Comparison of ENCODE assay signal across 9 cellular contexts in the genomic region with DNA sequence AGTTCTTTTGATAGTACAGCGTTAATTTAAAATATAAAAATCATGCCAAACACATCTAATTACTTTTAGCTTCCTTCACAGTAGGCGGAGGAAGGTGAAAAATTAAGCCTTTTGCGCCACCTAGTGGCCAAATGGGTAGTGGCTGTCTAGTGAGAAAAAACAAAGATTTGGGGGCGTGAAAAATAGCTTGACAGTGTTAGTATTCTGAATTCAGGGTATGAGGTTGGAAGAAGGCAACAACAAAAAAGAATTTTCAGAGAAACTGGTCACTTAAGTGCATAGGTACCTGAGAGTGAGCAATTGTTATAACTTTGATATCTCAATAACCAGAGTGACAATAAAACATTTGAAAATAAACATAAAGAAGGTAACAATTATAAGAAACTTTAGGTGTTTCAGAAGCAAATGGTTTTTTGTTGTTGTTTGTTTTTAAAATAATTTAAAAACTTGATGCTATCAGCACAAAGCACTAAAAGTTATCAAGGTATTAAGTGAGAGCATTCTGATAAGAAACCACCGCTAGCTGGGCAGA. TPM values are rescaled to one million over a fixed set of nuclear protein-coding genes. Genes with fewer than 3 reads are reported as not detected.
DNase-seq lines count a peak whose midpoint lies in the region; ATAC-seq and TF ChIP-seq lines count a peak whose summit lies in the region.
"Had no signal": no experiment of that assay in that cellular context is flagged by ENCODE, and none has a peak within 500 bp of the region (broad histone marks: within the 10 kb centered on the region; RNA-seq: fewer than 3 reads in every experiment).

No MANE protein-coding gene starts in this region.

- H3K4me1 Mint-ChIP-seq in neural crest cell = no peaks in the 10 kb centered on the region

- no peak overlapping the region for H3K4me3 Mint-ChIP-seq in neural crest cell

- no peak overlapping the region for H3K9ac ChIP-seq in PC-3 (ENCODE audit: low read length)

- no peak overlapping the region for H2AFZ ChIP-seq in PC-3 (ENCODE audit: low read length)

- BruUV-seq in PC-3 (replicated peaks; lab: Mats Ljungman, UMichigan) = no TSS peak

- H3K79me2 ChIP-seq in PC-3 (ENCODE audit: low read length) = no peaks in the 10 kb centered on the region

- CTCF ChIA-PET in PC-3 (lab: Charles Lee) = interaction anchor here (0.5 to 2.4 kb wide), 17 partner anchors 11 to 470 kb away, joined by 3 to 90 read pairs (median 5); partner anchors contain the start of genes HLA-DMA, PSMB9, TAP1 and TAP2

- DNase-seq in D341Med (ENCODE audit: low spot score) (peak; percentile 59), HS-5 (ENCODE audit: low read depth) (peak; percentile 53), PC-3 (peak; percentile 87), activated T-cell treated with anti-CD3 and anti-CD28 coated beads for 48 hours (ENCODE audit: low read depth) (peak; percentile 77), fibroblast of gingiva (ENCODE audit: low read depth) (peak; percentile 42), neural crest cell (ENCODE audit: low read depth, low spot score) (peak; percentile 85), stromal cell of bone marrow (ENCODE audit: low read depth) (peak; percentile 54)

- TF ChIP-seq CTCF in PC-3 (conservative IDR thresholded peaks at IDR 0.05; ENCODE audit: low read depth, low read length) (peak; percentile 97), neural crest cell (conservative IDR thresholded peaks at IDR 0.05) (peak; percentile 99)

- intact Hi-C loops in PC-3 (cut with micrococcal nuclease) = loop anchor here (1.0 to 5.0 kb wide), 3 partner anchors 30 to 166 kb away; partner anchors contain the start of gene TAP2

- no peaks in the 10 kb centered on the region for H3K4me1 ChIP-seq in PC-3 (ENCODE audit: insufficient read depth, low read length)

- no peaks in the 10 kb centered on the region for H4K20me1 ChIP-seq in PC-3 (ENCODE audit: low read length)

- H3K27me3 Mint-ChIP-seq in neural crest cell (ENCODE audit: low read depth) = peaks cover 90% of the 10 kb centered on the region
- H3K27me3 Mint-ChIP-seq: activated naive CD8-positive, alpha-beta T cell had no signal

- ATAC-seq in PC-3 (peak; percentile 71), GM21619 (IDR thresholded peaks at IDR 0.05; ENCODE audit: unreplicated experiment) (no peak)

- POLR2A ChIA-PET in PC-3 (lab: Charles Lee; ENCODE audit: unreplicated experiment) = interaction anchor here (0.7 to 1.4 kb wide), 2 partner anchors 15 to 30 kb away, joined by 3 to 7 read pairs; partner anchors contain the start of genes TAP1 and TAP2

- no peak overlapping the region for H3K4me3 ChIP-seq in PC-3 (ENCODE audit: low read length)

- H3K27ac ChIP-seq in PC-3 (ENCODE audit: low read length) = no peak overlapping the region

- H3K36me3 ChIP-seq in PC-3 (ENCODE audit: low read depth, low read length) = no peaks in the 10 kb centered on the region

- no peaks in the 10 kb centered on the region for H3K36me3 Mint-ChIP-seq in neural crest cell (ENCODE audit: low read depth)
- H3K36me3 Mint-ChIP-seq: activated naive CD8-positive, alpha-beta T cell had no signal

- no peaks in the 10 kb centered on the region for H3K9me3 Mint-ChIP-seq in neural crest cell

- no peak overlapping the region for H3K4me2 ChIP-seq in PC-3 (ENCODE audit: low read length)

- H3F3A ChIP-seq in PC-3 (ENCODE audit: low read length, unreplicated experiment) = no peaks in the 10 kb centered on the region

- peaks cover 14% of the 10 kb centered on the region for H3K27me3 ChIP-seq in PC-3 (ENCODE audit: low read length)

- H3K9me2 ChIP-seq in PC-3 (replicated peaks; ENCODE audit: low read length) = no peaks in the 10 kb centered on the region

- H3K9me3 ChIP-seq in PC-3 (ENCODE audit: low read length) = no peaks in the 10 kb centered on the region

- H3K27ac Mint-ChIP-seq in neural crest cell (ENCODE audit: unreplicated experiment) = no peak overlapping the region

RNA-seq across cellular contexts. Expression of gene PSMB9, which starts 14.3 kb away (rescaled TPM):
- total RNA-seq in PC-3 (2014; rRNA removed) (0.40 and 1.5 TPM in 2 replicates), neural crest cell (not detected in 2 replicates)

RNA-seq across cellular contexts. Expression of gene TAP1, which starts 14.8 kb away (rescaled TPM):
- total RNA-seq in PC-3 (2014; rRNA removed) (15.8 and 19.4 TPM in 2 replicates), neural crest cell (2.7 and 2.8 TPM in 2 replicates)

RNA-seq across cellular contexts. Expression of gene PSMB8, which starts 24.5 kb away (rescaled TPM):
- total RNA-seq in PC-3 (2014; rRNA removed) (21.2 and 31.6 TPM in 2 replicates), neural crest cell (1.1 and 1.7 TPM in 2 replicates)

RNA-seq across cellular contexts. Expression of gene TAP2, which starts 29.8 kb away (rescaled TPM):
- total RNA-seq in PC-3 (2014; rRNA removed) = 90.5 and 93.0 TPM in 2 replicates
- 18.0 and 18.2 TPM in 2 replicates for total RNA-seq in neural crest cell

RNA-seq across cellular contexts. Expression of gene HLA-DOB, which starts 51.5 kb away (rescaled TPM):
- total RNA-seq in PC-3 (2014; rRNA removed) (0.29 and 0.63 TPM in 2 replicates), neural crest cell (0.28 TPM in 1 of 2 replicates, not detected in the other)
